1 cellular context compared by ENCODE assay signal in the genomic region with DNA sequence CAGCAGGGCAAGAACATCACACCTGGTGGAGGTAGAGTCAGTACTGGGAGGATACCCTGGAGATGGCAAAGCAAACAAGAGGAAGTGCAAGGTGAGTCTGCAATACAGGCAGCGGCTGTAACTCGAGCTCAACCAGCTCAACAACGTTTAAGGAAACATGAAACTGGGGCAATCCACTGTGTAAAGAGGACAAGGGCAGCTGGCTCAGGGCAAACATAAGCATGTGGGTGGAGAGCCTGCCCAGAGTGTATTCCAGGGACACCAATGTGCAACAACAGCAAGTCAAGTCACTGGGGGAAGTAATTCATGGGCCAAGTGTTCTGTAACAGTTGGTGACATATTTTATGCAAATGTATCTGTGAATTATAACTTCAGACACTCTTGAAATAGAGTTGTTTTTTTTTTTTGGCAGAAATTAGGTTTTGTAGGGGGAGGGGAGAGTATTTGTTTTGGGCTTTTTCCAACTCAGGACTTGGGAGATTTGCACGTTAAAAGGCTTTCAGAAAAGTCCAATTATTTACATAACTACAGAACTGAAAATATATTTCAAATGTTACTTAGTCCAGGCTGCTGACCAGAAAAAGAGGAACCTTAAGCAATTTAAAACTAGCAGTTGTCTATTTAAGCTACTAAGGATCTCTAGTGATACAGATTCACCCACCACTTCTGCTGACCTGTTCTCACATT.
TF ChIP-seq lines count a peak whose summit lies in the region.

No MANE protein-coding gene starts in this region.

TF ChIP-seq in H1, 55 proteins besides CTCF, POLR2A, EP300 and RAD21 (continued from another document):
- 0 out of 2 replicates have a peak, but pooled peaks have one; percentile 27 for TF ChIP-seq POLR2AphosphoS5 (IDR thresholded peaks at IDR 0.05; ENCODE audit: low read depth, low read length)
